In the genomic region with DNA sequence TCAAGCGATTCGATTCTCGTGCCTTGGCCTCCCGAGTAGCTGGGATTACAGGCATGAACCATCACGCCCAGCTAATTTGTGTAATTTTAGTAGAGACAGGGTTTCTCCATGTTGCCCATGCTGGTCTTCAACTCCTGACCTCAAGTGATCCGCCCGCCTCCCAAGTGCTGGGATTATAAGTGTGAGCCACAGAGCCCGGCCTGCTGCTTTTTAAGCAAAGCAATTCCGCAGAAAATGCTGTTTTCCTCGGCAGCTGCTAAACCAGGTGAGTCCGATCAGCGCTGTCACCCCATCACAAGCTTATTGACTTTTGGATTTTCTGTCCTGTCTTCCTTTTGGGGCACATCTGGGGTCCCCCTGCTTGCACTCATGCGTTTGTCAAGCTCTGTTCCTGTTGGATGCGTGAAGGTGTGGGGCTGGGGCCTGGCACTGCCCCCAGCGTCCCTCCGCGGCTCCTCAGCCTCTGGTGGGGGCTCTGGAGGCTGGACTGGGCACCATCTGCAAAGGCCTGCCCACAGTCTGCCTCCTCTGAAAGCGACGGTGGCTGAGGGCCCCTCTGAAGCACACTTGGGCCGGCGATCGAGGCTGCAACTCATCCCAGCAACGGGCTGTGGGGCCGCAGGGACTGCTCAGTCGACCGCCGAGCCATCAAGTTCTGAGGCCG, we compare ENCODE assay signal across 1 cellular context.
TF ChIP-seq lines count a peak whose summit lies in the region.

No MANE protein-coding gene starts in this region.

TF ChIP-seq in liver, 16 proteins besides CTCF, POLR2A, EP300 and RAD21 (continued from another document):
- TF ChIP-seq REST (IDR thresholded peaks at IDR 0.05) (no peak), TAF1 (conservative IDR thresholded peaks at IDR 0.05) (no peak), HNF4G (IDR thresholded peaks at IDR 0.05) (no peak), FOXA1 (IDR thresholded peaks at IDR 0.05) (no peak), EGR1 (IDR thresholded peaks at IDR 0.05; ENCODE audit: low read depth in 2 of 2) (no peak), FOXA2 (IDR thresholded peaks at IDR 0.05) (no peak), RXRA (IDR thresholded peaks at IDR 0.05) (no peak), NR2F2 (IDR thresholded peaks at IDR 0.05) (no peak)
- TF ChIP-seq, protein P1, sequence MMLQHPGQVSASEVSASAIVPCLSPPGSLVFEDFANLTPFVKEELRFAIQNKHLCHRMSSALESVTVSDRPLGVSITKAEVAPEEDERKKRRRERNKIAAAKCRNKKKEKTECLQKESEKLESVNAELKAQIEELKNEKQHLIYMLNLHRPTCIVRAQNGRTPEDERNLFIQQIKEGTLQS (IDR thresholded peaks at IDR 0.05) = no peak
- TF ChIP-seq, protein P2, sequence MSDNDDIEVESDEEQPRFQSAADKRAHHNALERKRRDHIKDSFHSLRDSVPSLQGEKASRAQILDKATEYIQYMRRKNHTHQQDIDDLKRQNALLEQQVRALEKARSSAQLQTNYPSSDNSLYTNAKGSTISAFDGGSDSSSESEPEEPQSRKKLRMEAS (IDR thresholded peaks at IDR 0.05) = no peak
- TF ChIP-seq, protein P3, sequence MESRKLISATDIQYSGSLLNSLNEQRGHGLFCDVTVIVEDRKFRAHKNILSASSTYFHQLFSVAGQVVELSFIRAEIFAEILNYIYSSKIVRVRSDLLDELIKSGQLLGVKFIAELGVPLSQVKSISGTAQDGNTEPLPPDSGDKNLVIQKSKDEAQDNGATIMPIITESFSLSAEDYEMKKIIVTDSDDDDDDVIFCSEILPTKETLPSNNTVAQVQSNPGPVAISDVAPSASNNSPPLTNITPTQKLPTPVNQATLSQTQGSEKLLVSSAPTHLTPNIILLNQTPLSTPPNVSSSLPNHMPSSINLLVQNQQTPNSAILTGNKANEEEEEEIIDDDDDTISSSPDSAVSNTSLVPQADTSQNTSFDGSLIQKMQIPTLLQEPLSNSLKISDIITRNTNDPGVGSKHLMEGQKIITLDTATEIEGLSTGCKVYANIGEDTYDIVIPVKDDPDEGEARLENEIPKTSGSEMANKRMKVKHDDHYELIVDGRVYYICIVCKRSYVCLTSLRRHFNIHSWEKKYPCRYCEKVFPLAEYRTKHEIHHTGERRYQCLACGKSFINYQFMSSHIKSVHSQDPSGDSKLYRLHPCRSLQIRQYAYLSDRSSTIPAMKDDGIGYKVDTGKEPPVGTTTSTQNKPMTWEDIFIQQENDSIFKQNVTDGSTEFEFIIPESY (IDR thresholded peaks at IDR 0.05) = no peak
